ENCODE assay signal across 20 cellular contexts in the genomic region with DNA sequence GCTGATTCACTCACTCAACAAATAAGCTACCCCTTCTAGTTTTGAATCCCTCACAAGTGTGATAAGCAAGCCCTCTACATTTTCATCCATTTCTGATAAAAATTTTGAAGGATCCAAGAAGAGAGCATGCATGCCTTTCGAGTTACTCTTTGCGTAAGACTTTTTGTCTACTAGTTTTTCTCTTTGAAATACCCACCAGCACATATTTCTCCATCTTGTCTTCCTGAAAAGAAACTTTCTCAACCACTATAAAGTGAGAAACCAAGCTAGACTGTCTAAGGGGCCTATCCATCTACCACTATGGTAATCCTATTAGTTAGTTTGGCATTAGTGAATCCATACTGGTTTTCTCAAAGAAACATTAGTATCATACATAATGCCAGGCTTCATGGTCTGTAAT. TPM values are rescaled to one million over a fixed set of nuclear protein-coding genes. Genes with fewer than 3 reads are reported as not detected.
DNase-seq lines count a peak whose midpoint lies in the region; FAIRE-seq and TF ChIP-seq lines count a peak whose summit lies in the region.
"Had no signal": no experiment of that assay in that cellular context is flagged by ENCODE, and none has a peak within 500 bp of the region (broad histone marks: within the 10 kb centered on the region; RNA-seq: fewer than 3 reads in every experiment).

No MANE protein-coding gene starts in this region.

- peaks cover 25% of the 10 kb centered on the region for H3K36me3 ChIP-seq in BLaER1
- H3K36me3 ChIP-seq in DOHH2 (ENCODE audit: control insufficient read depth, low read length), result peaks cover 6% of the 10 kb centered on the region
- no peaks in the 10 kb centered on the region for H3K36me3 ChIP-seq in testis (ENCODE audit: low read depth, missing control alignments)
- H3K36me3 ChIP-seq: BE2C had no signal

- H3K9ac ChIP-seq in BLaER1, result no peak overlapping the region
- H3K9ac ChIP-seq: KMS-11 had no signal

- no peak for FAIRE-seq in GM12891 (lab: Jason Lieb, UNC)
- FAIRE-seq: G401.6, GM12892, GM18507, H54 had no signal

- DNase-seq in iris pigment epithelial cell (ENCODE audit: low read depth) (peak; percentile 58), testis (no peak), amygdala (lab: John Stamatoyannopoulos, UW) (no peak), AG08396 (ENCODE audit: low spot score) (no peak), GM12891 (ENCODE audit: insufficient read length, low spot score) (no peak)
- DNase-seq: 8988T; BE2C; Calu3; CD4-positive, alpha-beta memory T cell; DMS53; DND-41; HCEC 1CT had no signal

- H3F3A ChIP-seq in DOHH2 (ENCODE audit: control insufficient read depth, insufficient read depth), result no peaks in the 10 kb centered on the region

- no peak for TF ChIP-seq POLR2A in testis (IDR thresholded peaks at IDR 0.05)
- TF ChIP-seq POLR2A in GM12891 (IDR thresholded peaks at IDR 0.05; ENCODE audit: low read depth, low read length), result no peak

- no peaks in the 10 kb centered on the region for H3K9me2 ChIP-seq in DOHH2 (replicated peaks; ENCODE audit: control insufficient read depth, low read length)

- no peak for TF ChIP-seq CTCF in DOHH2 (IDR thresholded peaks at IDR 0.05; ENCODE audit: low read depth, low read length, poor library complexity, severe bottlenecking)
- no peak for TF ChIP-seq CTCF in testis (IDR thresholded peaks at IDR 0.05)

- H3K27me3 ChIP-seq in BLaER1, result no peaks in the 10 kb centered on the region
- H3K27me3 ChIP-seq in DOHH2 (ENCODE audit: control insufficient read depth, low read length), result no peaks in the 10 kb centered on the region
- H3K27me3 ChIP-seq in testis, result no peaks in the 10 kb centered on the region
- H3K27me3 ChIP-seq: BE2C had no signal

- H3K4me1 ChIP-seq in BLaER1 (peaks cover 31% of the 10 kb centered on the region), DOHH2 (ENCODE audit: control insufficient read depth, low read length) (peaks cover 29% of the 10 kb centered on the region), testis (peaks cover 15% of the 10 kb centered on the region)
- H3K4me1 ChIP-seq: BE2C had no signal

- H4K20me1 ChIP-seq in BLaER1 (no peaks in the 10 kb centered on the region), DOHH2 (ENCODE audit: control insufficient read depth, insufficient read depth, low read depth, low read length) (no peaks in the 10 kb centered on the region)

- H3K4me3 ChIP-seq in BLaER1, result no peak overlapping the region
- no peak overlapping the region for H3K4me3 ChIP-seq in DOHH2 (ENCODE audit: low read length)
- no peak overlapping the region for H3K4me3 ChIP-seq in testis
- H3K4me3 ChIP-seq: GM23338 had no signal

- 32 to 38% methylated on average over 2 of the region's 2 CpGs for WGBS in testis, 2 donors

- H3K9me3 ChIP-seq in BLaER1, result no peaks in the 10 kb centered on the region
- H3K9me3 ChIP-seq in DOHH2 (ENCODE audit: control insufficient read depth, insufficient read depth, low read length), result no peaks in the 10 kb centered on the region
- H3K9me3 ChIP-seq in testis, result no peaks in the 10 kb centered on the region
- H3K9me3 ChIP-seq: BE2C had no signal

- H3K4me2 ChIP-seq in BLaER1 (peak overlapping the region; percentile 29; the same call in 1 of the 2 replicates), DOHH2 (ENCODE audit: low read length) (peak overlapping the region; percentile 57)
- H3K4me2 ChIP-seq: GM23338, KMS-11 had no signal

- H3K79me2 ChIP-seq in DOHH2 (ENCODE audit: control insufficient read depth, low read length), result no peaks in the 10 kb centered on the region

- intact Hi-C loops in testis (cut with DNase I; ENCODE audit: low total_unique reads), result no loop called here

- no peak overlapping the region for H3K27ac ChIP-seq in BLaER1
- H3K27ac ChIP-seq in DOHH2 (ENCODE audit: low read depth, low read length), result peak overlapping the region; percentile 59
- peak overlapping the region; percentile 82 to 84 for H3K27ac ChIP-seq in testis
- H3K27ac ChIP-seq: KMS-11 had no signal

TF ChIP-seq in GM12891, 5 proteins besides CTCF, POLR2A, EP300 and RAD21:
- no peak for TF ChIP-seq POLR2AphosphoS5 (IDR thresholded peaks at IDR 0.05; ENCODE audit: low read depth, low read length)
- no peak for TF ChIP-seq PAX5 (IDR thresholded peaks at IDR 0.05; ENCODE audit: insufficient read depth, low read length, severe bottlenecking)
- no peak for TF ChIP-seq TAF1 (IDR thresholded peaks at IDR 0.05; ENCODE audit: low read depth, low read length)
- TF ChIP-seq POU2F2 (IDR thresholded peaks at IDR 0.05; ENCODE audit: low read depth, low read length), result no peak
- no peak for TF ChIP-seq SPI1 (IDR thresholded peaks at IDR 0.05; ENCODE audit: low read depth, low read length)

RNA-seq across cellular contexts. Expression of a gene that starts 56.9 kb away (rescaled TPM):
- 10 to 100 TPM; 20.5 to 20.6 TPM for total RNA-seq in testis
- polyA plus RNA-seq in testis (ENCODE audit: insufficient read depth, low read depth, low replicate concordance), result 16.8 TPM
- 3.9 TPM for polyA plus RNA-seq in GM12891 (2012; ENCODE audit: low read depth, missing spikeins)
